Comparison of ENCODE assay signal across 21 cellular contexts in genomic region chr19:12112701-12113100, GRCh38. TPM values are rescaled to one million over a fixed set of nuclear protein-coding genes. Genes with fewer than 3 reads are reported as not detected.
DNase-seq lines count a peak whose midpoint lies in the region; ATAC-seq and TF ChIP-seq lines count a peak whose summit lies in the region.
"Had no signal": no experiment of that assay in that cellular context is flagged by ENCODE, and none has a peak within 500 bp of the region (broad histone marks: within the 10 kb centered on the region; RNA-seq: fewer than 3 reads in every experiment).

No MANE protein-coding gene starts in this region.

- no peaks in the 10 kb centered on the region for H3K9me3 Mint-ChIP-seq in natural killer cell treated with Interleukin-12 subunit alpha and Interleukin-12 subunit beta and Interleukin-15 and Interleukin-18, amount 100 ng/mL, for 72 hours
- H3K9me3 Mint-ChIP-seq in natural killer cell, result no peaks in the 10 kb centered on the region
- H3K9me3 Mint-ChIP-seq in activated naive CD8-positive, alpha-beta T cell treated with anti-CD3 and anti-CD28 coated beads, Interleukin-2, amount 50 U/mL, for 24 hours, result peaks cover 31% of the 10 kb centered on the region

- H3K36me3 ChIP-seq in RWPE2 (ENCODE audit: low read depth), result no peaks in the 10 kb centered on the region

- no peak overlapping the region for H3K4me3 ChIP-seq in RWPE2 (ENCODE audit: severe bottlenecking)
- H3K4me3 ChIP-seq: ascending aorta, GM23248, lung had no signal

- peaks cover 4% of the 10 kb centered on the region for H3K36me3 Mint-ChIP-seq in natural killer cell treated with Interleukin-12 subunit alpha and Interleukin-12 subunit beta and Interleukin-15 and Interleukin-18, amount 100 ng/mL, for 72 hours
- no peaks in the 10 kb centered on the region for H3K36me3 Mint-ChIP-seq in natural killer cell
- H3K36me3 Mint-ChIP-seq in activated naive CD8-positive, alpha-beta T cell treated with anti-CD3 and anti-CD28 coated beads, Interleukin-2, amount 50 U/mL, for 24 hours (ENCODE audit: low read depth), result peaks cover 54% of the 10 kb centered on the region
- H3K36me3 Mint-ChIP-seq: CD4-positive, alpha-beta memory T cell had no signal

- H3K27me3 Mint-ChIP-seq in natural killer cell treated with Interleukin-12 subunit alpha and Interleukin-12 subunit beta and Interleukin-15 and Interleukin-18, amount 100 ng/mL, for 72 hours, result no peaks in the 10 kb centered on the region
- no peaks in the 10 kb centered on the region for H3K27me3 Mint-ChIP-seq in natural killer cell (ENCODE audit: low read depth in 2 of 2)
- H3K27me3 Mint-ChIP-seq in activated naive CD8-positive, alpha-beta T cell treated with anti-CD3 and anti-CD28 coated beads, Interleukin-2, amount 50 U/mL, for 24 hours, result no peaks in the 10 kb centered on the region
- H3K27me3 Mint-ChIP-seq: CD4-positive, alpha-beta memory T cell; dendritic cell treated with granulocyte-macrophage colony-stimulating factor and Interleukin-4, amounts not matched to agents 40 ng/mL and 50 ng/mL, for 4 days; T-cell had no signal

- TF ChIP-seq CTCF in natural killer cell (IDR thresholded peaks at IDR 0.05) (no peak), RWPE2 (IDR thresholded peaks at IDR 0.05; ENCODE audit: poor library complexity, severe bottlenecking) (no peak)

- no peaks in the 10 kb centered on the region for H3K4me1 ChIP-seq in RWPE2 (ENCODE audit: insufficient read depth, poor library complexity, severe bottlenecking)
- H3K4me1 ChIP-seq: ascending aorta had no signal

- intact Hi-C loops in natural killer cell (cut with micrococcal nuclease) (no loop called here), left ventricle myocardium superior (cut with micrococcal nuclease) (no loop called here)

- no peaks in the 10 kb centered on the region for H3K27me3 ChIP-seq in RWPE2 (ENCODE audit: insufficient read depth, poor library complexity, severe bottlenecking)
- H3K27me3 ChIP-seq: ascending aorta had no signal

- DNase-seq in natural killer cell treated with Interleukin-12 subunit alpha and Interleukin-12 subunit beta and Interleukin-15 and Interleukin-18, amount 100 ng/mL, for 72 hours (ENCODE audit: low spot score), result no peak
- DNase-seq in natural killer cell (no peak), RWPE2 (ENCODE audit: low spot score) (no peak), H4 (ENCODE audit: low spot score) (no peak), left ventricle myocardium superior (no peak)
- DNase-seq in activated naive CD8-positive, alpha-beta T cell treated with anti-CD3 and anti-CD28 coated beads, Interleukin-2, amount 50 U/mL, for 24 hours, result peak; percentile 3
- DNase-seq in stimulated activated naive CD8-positive, alpha-beta T cell treated with anti-CD3 and anti-CD28 coated beads, Interleukin-15, Interleukin-2, amounts not matched to agents 100 U/mL and 50 U/mL, for 24 hours, result no peak
- DNase-seq: caudate nucleus; CD4-positive, alpha-beta memory T cell; GM23248; NCI-H2081 treated with DMSO at 0.1 percent for 48 hours; NCI-H446 treated with DMSO at 0.1 percent for 48 hours; OCI-M1; SHP77; small intestine; stimulated activated CD8-positive, alpha-beta memory T cell treated with anti-CD3 and anti-CD28 coated beads, Interleukin-4, amount 100 ng/mL, for 48 hours; T-cell had no signal

- peaks cover 0 to 3% of the 10 kb centered on the region in 2 donors for H3K4me1 Mint-ChIP-seq in natural killer cell treated with Interleukin-12 subunit alpha and Interleukin-12 subunit beta and Interleukin-15 and Interleukin-18, amount 100 ng/mL, for 72 hours (ENCODE audit: low read depth in 2 of 2)
- no peaks in the 10 kb centered on the region for H3K4me1 Mint-ChIP-seq in natural killer cell
- peaks cover 21% of the 10 kb centered on the region for H3K4me1 Mint-ChIP-seq in activated naive CD8-positive, alpha-beta T cell treated with anti-CD3 and anti-CD28 coated beads, Interleukin-2, amount 50 U/mL, for 24 hours
- H3K4me1 Mint-ChIP-seq: CD4-positive, alpha-beta memory T cell; T-cell had no signal

- H3K27ac ChIP-seq in RWPE2 (ENCODE audit: poor library complexity, severe bottlenecking), result peak overlapping the region; percentile 32
- H3K27ac ChIP-seq: ascending aorta, GM23248 had no signal

- H3K4me3 Mint-ChIP-seq in natural killer cell treated with Interleukin-12 subunit alpha and Interleukin-12 subunit beta and Interleukin-15 and Interleukin-18, amount 100 ng/mL, for 72 hours, result no peak overlapping the region
- no peak overlapping the region for H3K4me3 Mint-ChIP-seq in natural killer cell
- no peak overlapping the region for H3K4me3 Mint-ChIP-seq in activated naive CD8-positive, alpha-beta T cell treated with anti-CD3 and anti-CD28 coated beads, Interleukin-2, amount 50 U/mL, for 24 hours
- H3K4me3 Mint-ChIP-seq: CD4-positive, alpha-beta memory T cell; dendritic cell treated with granulocyte-macrophage colony-stimulating factor and Interleukin-4, amounts not matched to agents 40 ng/mL and 50 ng/mL, for 4 days; T-cell had no signal

- H3K27ac Mint-ChIP-seq in natural killer cell treated with Interleukin-12 subunit alpha and Interleukin-12 subunit beta and Interleukin-15 and Interleukin-18, amount 100 ng/mL, for 72 hours, result no peak overlapping the region
- no peak overlapping the region for H3K27ac Mint-ChIP-seq in natural killer cell
- peak overlapping the region; percentile 49 for H3K27ac Mint-ChIP-seq in activated naive CD8-positive, alpha-beta T cell treated with anti-CD3 and anti-CD28 coated beads, Interleukin-2, amount 50 U/mL, for 24 hours
- H3K27ac Mint-ChIP-seq: CD4-positive, alpha-beta memory T cell; dendritic cell treated with granulocyte-macrophage colony-stimulating factor and Interleukin-4, amounts not matched to agents 40 ng/mL and 50 ng/mL, for 4 days; T-cell had no signal

- peak; percentile 45 to 74 for ATAC-seq in natural killer cell treated with Interleukin-12 subunit alpha and Interleukin-12 subunit beta and Interleukin-15 and Interleukin-18, amount 100 ng/mL, for 72 hours
- ATAC-seq in natural killer cell (no peak), RWPE2 (ENCODE audit: low read depth) (no peak), left ventricle myocardium superior (no peak)
- peak; percentile 91 for ATAC-seq in activated naive CD8-positive, alpha-beta T cell treated with anti-CD3 and anti-CD28 coated beads, Interleukin-2, amount 50 U/mL, for 24 hours
- ATAC-seq in stimulated activated naive CD8-positive, alpha-beta T cell treated with anti-CD3 and anti-CD28 coated beads, Interleukin-15, Interleukin-2, amounts not matched to agents 100 U/mL and 50 U/mL, for 24 hours, result peak; percentile 94
- ATAC-seq: T-cell had no signal

- H3K9me3 ChIP-seq in RWPE2 (ENCODE audit: severe bottlenecking), result no peaks in the 10 kb centered on the region

RNA-seq across cellular contexts. Expression of gene ZNF20, which starts 27.4 kb away (rescaled TPM):
- 1 to 10 TPM; 2.7 to 4.4 TPM for total RNA-seq in natural killer cell treated with Interleukin-12 subunit alpha and Interleukin-12 subunit beta and Interleukin-15 and Interleukin-18, amount 100 ng/mL, for 72 hours
- total RNA-seq in natural killer cell, result 1 to 10 TPM; 4.2 to 9.0 (median 4.6) TPM
- total RNA-seq in H4 (2014; rRNA removed; shearing (Covaris generic)), result 6.9 and 21.1 TPM in 2 replicates
- 1.8 TPM for total RNA-seq in left ventricle myocardium superior

RNA-seq across cellular contexts. Expression of gene ZNF625, which starts 43.8 kb away (rescaled TPM):
- total RNA-seq in natural killer cell treated with Interleukin-12 subunit alpha and Interleukin-12 subunit beta and Interleukin-15 and Interleukin-18, amount 100 ng/mL, for 72 hours, result 1 to 10 TPM; 5.1 to 7.8 TPM
- total RNA-seq in natural killer cell (1 to 10 TPM; 3.1 to 7.9 (median 4.4) TPM), left ventricle myocardium superior (2.9 TPM)
- total RNA-seq in H4 (2014; rRNA removed; shearing (Covaris generic)), result 3.0 and 6.9 TPM in 2 replicates
- total RNA-seq: MCF 10A had no signal

RNA-seq across cellular contexts. Expression of gene ZNF844, which starts 48.2 kb away (rescaled TPM):
- 1 to 10 TPM; 4.1 to 9.4 TPM for total RNA-seq in natural killer cell treated with Interleukin-12 subunit alpha and Interleukin-12 subunit beta and Interleukin-15 and Interleukin-18, amount 100 ng/mL, for 72 hours
- total RNA-seq in natural killer cell (10 to 100 TPM; 12.1 to 36.2 (median 27.4) TPM), left ventricle myocardium superior (14.9 TPM)
- not detected in 2 replicates for total RNA-seq in H4 (2014; rRNA removed; shearing (Covaris generic))
- total RNA-seq: MCF 10A had no signal

RNA-seq across cellular contexts. Expression of gene ZNF136, which starts 50.2 kb away (rescaled TPM):
- 10 to 100 TPM; 12.1 to 20.9 TPM for total RNA-seq in natural killer cell treated with Interleukin-12 subunit alpha and Interleukin-12 subunit beta and Interleukin-15 and Interleukin-18, amount 100 ng/mL, for 72 hours
- total RNA-seq in natural killer cell, result 10 to 100 TPM; 31.5 to 47.7 (median 39.8) TPM
- total RNA-seq in H4 (2014; rRNA removed; shearing (Covaris generic)), result 2.2 and 5.1 TPM in 2 replicates
- total RNA-seq in left ventricle myocardium superior, result 5.0 TPM

RNA-seq across cellular contexts. Expression of gene ZNF878, which starts 59.9 kb away (rescaled TPM):
- total RNA-seq in natural killer cell treated with Interleukin-12 subunit alpha and Interleukin-12 subunit beta and Interleukin-15 and Interleukin-18, amount 100 ng/mL, for 72 hours, result under 1 TPM; 0.39 to 0.48 TPM
- total RNA-seq in natural killer cell (under 1 TPM in 2 of 3 donors, not detected in 1; 0.20 to 0.54 TPM), left ventricle myocardium superior (0.32 TPM)
- total RNA-seq in H4 (2014; rRNA removed; shearing (Covaris generic)), result 0.79 and 1.5 TPM in 2 replicates
- total RNA-seq: ascending aorta; CD4-positive, alpha-beta memory T cell; GM23248; MCF 10A had no signal

Comparison
In these comparisons a context has a peak if more than half of its experiments do, and no peak if none do; other contexts are left out.
1. ATAC-seq: peak in natural killer cell treated with Interleukin-12 subunit alpha and Interleukin-12 subunit beta and Interleukin-15 and Interleukin-18, amount 100 ng/mL, for 72 hours (2 of 2), activated naive CD8-positive, alpha-beta T cell treated with anti-CD3 and anti-CD28 coated beads, Interleukin-2, amount 50 U/mL, for 24 hours (single experiment) and stimulated activated naive CD8-positive, alpha-beta T cell treated with anti-CD3 and anti-CD28 coated beads, Interleukin-15, Interleukin-2, amounts not matched to agents 100 U/mL and 50 U/mL, for 24 hours (single experiment); none in natural killer cell (0 of 3), RWPE2 (single experiment) and left ventricle myocardium superior (single experiment).